In the genomic region with DNA sequence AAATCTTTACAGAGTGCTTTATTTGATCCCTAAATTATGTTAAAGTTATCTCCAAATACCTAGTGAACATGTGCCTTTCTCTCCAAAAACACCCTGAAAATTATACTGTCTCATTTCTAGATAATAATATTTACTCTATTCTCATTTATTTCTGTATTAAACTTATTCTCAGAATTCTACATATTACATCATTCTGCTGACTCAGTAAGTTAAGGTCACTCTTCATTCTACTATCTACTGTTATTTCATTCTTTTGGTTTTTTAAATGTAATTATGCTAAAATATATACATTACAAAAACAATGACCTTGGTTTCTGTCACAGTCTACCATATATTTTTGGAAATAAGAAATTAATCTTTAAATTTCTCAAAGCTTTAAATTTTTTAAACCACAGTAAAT, we compare ENCODE assay signal across 25 cellular contexts.
"Had no signal": no experiment of that assay in that cellular context is flagged by ENCODE, and none has a peak within 500 bp of the region (broad histone marks: within the 10 kb centered on the region; RNA-seq: fewer than 3 reads in every experiment).

No MANE protein-coding gene starts in this region.

- H3K27ac Mint-ChIP-seq: nephron; stimulated activated memory B cell treated with anti-CD40 and anti-IgM and Interleukin-4, amounts not matched to agents 10 μg/mL and 1 μg/mL and 100 μg/mL, for 72 hours; stimulated activated naive CD8-positive, alpha-beta T cell treated with anti-CD3 and anti-CD28 coated beads, Interleukin-15, Interleukin-2, amounts not matched to agents 100 ng/mL and 50 ng/mL, for 24 hours had no signal

- H3K27me3 Mint-ChIP-seq: stimulated activated memory B cell treated with anti-CD40 and anti-IgM and Interleukin-4, amounts not matched to agents 10 μg/mL and 1 μg/mL and 100 μg/mL, for 72 hours; stimulated activated naive CD8-positive, alpha-beta T cell treated with anti-CD3 and anti-CD28 coated beads, Interleukin-15, Interleukin-2, amounts not matched to agents 100 ng/mL and 50 ng/mL, for 24 hours had no signal

- H3K4me3 Mint-ChIP-seq: nephron; stimulated activated memory B cell treated with anti-CD40 and anti-IgM and Interleukin-4, amounts not matched to agents 10 μg/mL and 1 μg/mL and 100 μg/mL, for 72 hours; stimulated activated naive CD8-positive, alpha-beta T cell treated with anti-CD3 and anti-CD28 coated beads, Interleukin-15, Interleukin-2, amounts not matched to agents 100 ng/mL and 50 ng/mL, for 24 hours had no signal

- H3K36me3 ChIP-seq: colonic mucosa had no signal

- H3K4me1 ChIP-seq: colonic mucosa, heart right ventricle, left ventricle myocardium inferior, psoas muscle, spleen, tibial artery, upper lobe of left lung, vagina had no signal

- H3K9me3 ChIP-seq: colonic mucosa, heart right ventricle, left ventricle myocardium inferior, psoas muscle, spleen, tibial artery, upper lobe of left lung, vagina had no signal

- H3K27me3 ChIP-seq: colonic mucosa, heart right ventricle, spleen, tibial artery, upper lobe of left lung, vagina had no signal

- ATAC-seq: heart right ventricle; left cardiac atrium; psoas muscle; sciatic nerve; stimulated activated memory B cell treated with anti-CD40 and anti-IgM and Interleukin-4, amounts not matched to agents 10 μg/mL and 1 μg/mL and 100 μg/mL, for 72 hours had no signal

- H3K4me1 Mint-ChIP-seq: nephron; stimulated activated memory B cell treated with anti-CD40 and anti-IgM and Interleukin-4, amounts not matched to agents 10 μg/mL and 1 μg/mL and 100 μg/mL, for 72 hours had no signal

- H3K27ac ChIP-seq: colonic mucosa, heart right ventricle, left ventricle myocardium inferior, psoas muscle, spleen, tibial artery, upper lobe of left lung, vagina had no signal

- DNase-seq: colonic mucosa; dermis blood vessel endothelial cell; foreskin melanocyte; heart right ventricle; hypothalamus; islet precursor cell; left cardiac atrium; left ventricle myocardium inferior; mesenchymal stem cell; midbrain; occipital lobe; psoas muscle; retina; spleen; stimulated activated CD4-positive, alpha-beta T cell treated with anti-CD3 and anti-CD28 coated beads, Interleukin-15, amount 100 ng/mL, for 24 hours; stimulated activated CD4-positive, alpha-beta T cell treated with anti-CD3 and anti-CD28 coated beads, Interleukin-1b, Interleukin-23, amount 100 ng/mL, for 48 hours; stimulated activated CD4-positive, alpha-beta T cell treated with anti-CD3 and anti-CD28 coated beads, Interleukin-4, amount 100 ng/mL, for 24 hours; tibial artery; upper lobe of left lung had no signal

- H3K9me3 Mint-ChIP-seq: nephron; stimulated activated memory B cell treated with anti-CD40 and anti-IgM and Interleukin-4, amounts not matched to agents 10 μg/mL and 1 μg/mL and 100 μg/mL, for 72 hours; stimulated activated naive CD8-positive, alpha-beta T cell treated with anti-CD3 and anti-CD28 coated beads, Interleukin-15, Interleukin-2, amounts not matched to agents 100 ng/mL and 50 ng/mL, for 24 hours had no signal

- H3K4me3 ChIP-seq: colonic mucosa, heart right ventricle, left ventricle myocardium inferior, lung, psoas muscle, spleen, tibial artery, upper lobe of left lung, vagina had no signal
